25 cellular contexts compared by ENCODE assay signal in genomic region chr14:22105643-22106042, GRCh38.
A peak's percentile ranks its signal among the peaks of the same experiment; 100 is the strongest.
DNase-seq lines count a peak whose midpoint lies in the region; ATAC-seq and TF ChIP-seq lines count a peak whose summit lies in the region.
"Had no signal": no experiment of that assay in that cellular context is flagged by ENCODE, and none has a peak within 500 bp of the region (broad histone marks: within the 10 kb centered on the region; RNA-seq: fewer than 3 reads in every experiment).

No MANE protein-coding gene starts in this region.

- H3K9me3 Mint-ChIP-seq in activated CD8-positive, alpha-beta memory T cell treated with anti-CD3 and anti-CD28 coated beads, Interleukin-2, amount 10 ng/mL, durations not matched to agents 7 days and 5 days (ENCODE audit: low read depth) = no peaks in the 10 kb centered on the region
- no peaks in the 10 kb centered on the region for H3K9me3 Mint-ChIP-seq in CD8-positive, alpha-beta T cell
- no peaks in the 10 kb centered on the region for H3K9me3 Mint-ChIP-seq in activated CD8-positive, alpha-beta T cell treated with anti-CD3 and anti-CD28 coated beads for 36 hours
- no peaks in the 10 kb centered on the region for H3K9me3 Mint-ChIP-seq in effector memory CD8-positive, alpha-beta T cell
- H3K9me3 Mint-ChIP-seq: mesothelial cell of epicardium, naive B cell had no signal

- H3K36me3 ChIP-seq in CD8-positive, alpha-beta T cell (ENCODE audit: insufficient read depth, low read length) = no peaks in the 10 kb centered on the region
- no peaks in the 10 kb centered on the region for H3K36me3 ChIP-seq in upper lobe of left lung
- H3K36me3 ChIP-seq: prostate gland, sigmoid colon, thyroid gland had no signal

- peak overlapping the region; percentile 73 for H3K27ac Mint-ChIP-seq in activated CD8-positive, alpha-beta memory T cell treated with anti-CD3 and anti-CD28 coated beads, Interleukin-2, amount 10 ng/mL, durations not matched to agents 7 days and 5 days
- peak overlapping the region; percentile 72 for H3K27ac Mint-ChIP-seq in CD8-positive, alpha-beta T cell
- H3K27ac Mint-ChIP-seq in activated CD8-positive, alpha-beta T cell treated with anti-CD3 and anti-CD28 coated beads for 36 hours = peak overlapping the region; percentile 81
- no peak overlapping the region for H3K27ac Mint-ChIP-seq in effector memory CD8-positive, alpha-beta T cell
- H3K27ac Mint-ChIP-seq: B cell, mesothelial cell of epicardium, naive B cell had no signal

- POLR2A ChIA-PET in CD8-positive, alpha-beta T cell (lab: Charles Lee) = no interaction called here
- POLR2A ChIA-PET in activated CD8-positive, alpha-beta T cell treated with anti-CD3 and anti-CD28 coated beads for 36 hours (lab: Charles Lee) = interaction anchor here (1.4 to 1.5 kb wide), 2 partner anchors 401 to 425 kb away, joined by 3 to 4 read pairs; no protein-coding TSS in a partner anchor

- no peak for TF ChIP-seq CTCF in CD8-positive, alpha-beta T cell (IDR thresholded peaks at IDR 0.05)
- no peak for TF ChIP-seq CTCF in activated CD8-positive, alpha-beta T cell treated with anti-CD3 and anti-CD28 coated beads for 36 hours (IDR thresholded peaks at IDR 0.05)
- no peak for TF ChIP-seq CTCF in upper lobe of left lung (IDR thresholded peaks at IDR 0.05)

- no peaks in the 10 kb centered on the region for H3K27me3 Mint-ChIP-seq in activated CD8-positive, alpha-beta memory T cell treated with anti-CD3 and anti-CD28 coated beads, Interleukin-2, amount 10 ng/mL, durations not matched to agents 7 days and 5 days
- H3K27me3 Mint-ChIP-seq in CD8-positive, alpha-beta T cell (ENCODE audit: low read depth) = no peaks in the 10 kb centered on the region
- H3K27me3 Mint-ChIP-seq in activated CD8-positive, alpha-beta T cell treated with anti-CD3 and anti-CD28 coated beads for 36 hours = no peaks in the 10 kb centered on the region
- H3K27me3 Mint-ChIP-seq in effector memory CD8-positive, alpha-beta T cell = no peaks in the 10 kb centered on the region

- no peaks in the 10 kb centered on the region for H3K9me3 ChIP-seq in CD8-positive, alpha-beta T cell (ENCODE audit: low read length)
- H3K9me3 ChIP-seq in upper lobe of left lung = no peaks in the 10 kb centered on the region
- H3K9me3 ChIP-seq: prostate gland, sigmoid colon, thyroid gland had no signal

- H3K27me3 ChIP-seq in CD8-positive, alpha-beta T cell (ENCODE audit: insufficient read depth, low read length) = no peaks in the 10 kb centered on the region
- H3K27me3 ChIP-seq in upper lobe of left lung = no peaks in the 10 kb centered on the region
- H3K27me3 ChIP-seq: sigmoid colon, thyroid gland had no signal

- WGBS in upper lobe of left lung, 2 donors = 63 to 66% methylated on average over 4 of the region's 4 CpGs

- H3K27ac ChIP-seq in CD8-positive, alpha-beta T cell (ENCODE audit: low read depth, low read length) = no peak overlapping the region
- no peak overlapping the region for H3K27ac ChIP-seq in upper lobe of left lung
- H3K27ac ChIP-seq: PC-9, prostate gland, sigmoid colon, thyroid gland had no signal

- no peaks in the 10 kb centered on the region for H3K36me3 Mint-ChIP-seq in activated CD8-positive, alpha-beta memory T cell treated with anti-CD3 and anti-CD28 coated beads, Interleukin-2, amount 10 ng/mL, durations not matched to agents 7 days and 5 days
- no peaks in the 10 kb centered on the region for H3K36me3 Mint-ChIP-seq in CD8-positive, alpha-beta T cell
- H3K36me3 Mint-ChIP-seq in activated CD8-positive, alpha-beta T cell treated with anti-CD3 and anti-CD28 coated beads for 36 hours (ENCODE audit: low read depth) = no peaks in the 10 kb centered on the region
- H3K36me3 Mint-ChIP-seq in effector memory CD8-positive, alpha-beta T cell (ENCODE audit: insufficient read depth) = no peaks in the 10 kb centered on the region
- H3K36me3 Mint-ChIP-seq: mesothelial cell of epicardium, naive B cell had no signal

- ATAC-seq in activated CD8-positive, alpha-beta memory T cell treated with anti-CD3 and anti-CD28 coated beads, Interleukin-2, amount 10 ng/mL, durations not matched to agents 7 days and 5 days = no peak
- ATAC-seq in CD8-positive, alpha-beta T cell = peak; percentile 47
- ATAC-seq in activated CD8-positive, alpha-beta T cell treated with anti-CD3 and anti-CD28 coated beads for 36 hours = peak; percentile 45
- ATAC-seq in effector memory CD8-positive, alpha-beta T cell (replicated peaks) = no peak
- no peak for ATAC-seq in HG03280 (IDR thresholded peaks at IDR 0.05; ENCODE audit: unreplicated experiment)
- no peak for ATAC-seq in left ventricle myocardium superior
- no peak for ATAC-seq in upper lobe of left lung (ENCODE audit: low FRiP score in 2 of 2)

- no peak for TF ChIP-seq POLR2A in upper lobe of left lung (IDR thresholded peaks at IDR 0.05)

- no peak for TF ChIP-seq EP300 in upper lobe of left lung (IDR thresholded peaks at IDR 0.05)

- H3K4me1 Mint-ChIP-seq in activated CD8-positive, alpha-beta memory T cell treated with anti-CD3 and anti-CD28 coated beads, Interleukin-2, amount 10 ng/mL, durations not matched to agents 7 days and 5 days = peaks cover 11% of the 10 kb centered on the region
- peaks cover 29% of the 10 kb centered on the region for H3K4me1 Mint-ChIP-seq in CD8-positive, alpha-beta T cell (ENCODE audit: low read depth)
- peaks cover 25% of the 10 kb centered on the region for H3K4me1 Mint-ChIP-seq in activated CD8-positive, alpha-beta T cell treated with anti-CD3 and anti-CD28 coated beads for 36 hours (ENCODE audit: low read depth)
- H3K4me1 Mint-ChIP-seq in effector memory CD8-positive, alpha-beta T cell (ENCODE audit: low read depth in 2 of 2) = no peaks in the 10 kb centered on the region
- H3K4me1 Mint-ChIP-seq: B cell, mesothelial cell of epicardium, naive B cell had no signal

- no peak overlapping the region for H3K4me3 ChIP-seq in CD8-positive, alpha-beta T cell (ENCODE audit: low read depth, low read length)
- H3K4me3 ChIP-seq in upper lobe of left lung = no peak overlapping the region
- H3K4me3 ChIP-seq: PC-9, prostate gland, sigmoid colon, thyroid gland had no signal

- peak overlapping the region; percentile 62 for H3K4me3 Mint-ChIP-seq in activated CD8-positive, alpha-beta memory T cell treated with anti-CD3 and anti-CD28 coated beads, Interleukin-2, amount 10 ng/mL, durations not matched to agents 7 days and 5 days
- peak overlapping the region; percentile 69 for H3K4me3 Mint-ChIP-seq in CD8-positive, alpha-beta T cell
- H3K4me3 Mint-ChIP-seq in activated CD8-positive, alpha-beta T cell treated with anti-CD3 and anti-CD28 coated beads for 36 hours = peak overlapping the region; percentile 69
- H3K4me3 Mint-ChIP-seq in effector memory CD8-positive, alpha-beta T cell = peak overlapping the region; percentile 23 to 29
- H3K4me3 Mint-ChIP-seq: B cell, mesothelial cell of epicardium, naive B cell had no signal

- no peak for DNase-seq in activated CD8-positive, alpha-beta memory T cell treated with anti-CD3 and anti-CD28 coated beads, Interleukin-2, amount 10 ng/mL, durations not matched to agents 7 days and 5 days
- DNase-seq in activated CD8-positive, alpha-beta memory T cell treated with anti-CD3 and anti-CD28 coated beads, Interleukin-2, amount 50 U/mL, for 48 hours = no peak
- DNase-seq in CD8-positive, alpha-beta T cell = no peak
- no peak for DNase-seq in activated CD8-positive, alpha-beta T cell treated with anti-CD3 and anti-CD28 coated beads for 36 hours
- DNase-seq in effector memory CD8-positive, alpha-beta T cell = no peak
- DNase-seq in left ventricle myocardium superior (no peak), upper lobe of left lung (no peak)
- DNase-seq: amniotic stem cell; COR-L47; effector CD4-positive, alpha-beta T cell; naive B cell; NCI-H1105; NCI-H1930; NCI-H524 treated with DMSO at 0.1 percent for 48 hours; nucleus accumbens; PC-9; Right ventricle myocardium superior; sigmoid colon; stimulated activated CD4-positive, alpha-beta T cell treated with anti-CD3 and anti-CD28 coated beads, Interleukin-4, amount 100 ng/mL, for 4 hours; stimulated activated naive CD4-positive, alpha-beta T cell; thyroid gland had no signal

- H3K4me1 ChIP-seq in CD8-positive, alpha-beta T cell (ENCODE audit: insufficient read depth, low read length) = peaks cover 4% of the 10 kb centered on the region
- no peaks in the 10 kb centered on the region for H3K4me1 ChIP-seq in upper lobe of left lung
- H3K4me1 ChIP-seq: prostate gland, sigmoid colon, thyroid gland had no signal

- CTCF ChIA-PET in activated CD8-positive, alpha-beta memory T cell treated with anti-CD3 and anti-CD28 coated beads, Interleukin-2, amount 10 ng/mL, durations not matched to agents 7 days and 5 days (lab: Charles Lee) = interaction anchor here (1.3 to 1.6 kb wide), 2 partner anchors 59 to 104 kb away, joined by 3 to 4 read pairs; no protein-coding TSS in a partner anchor
- CTCF ChIA-PET in CD8-positive, alpha-beta T cell (lab: Charles Lee) = interaction anchor here (1.0 to 1.5 kb wide), 3 partner anchors 9 to 547 kb away, joined by 3 to 5 read pairs (median 4); no protein-coding TSS in a partner anchor
- CTCF ChIA-PET in activated CD8-positive, alpha-beta T cell treated with anti-CD3 and anti-CD28 coated beads for 36 hours (lab: Charles Lee) = interaction anchor here (1.5 to 2.0 kb wide), 3 partner anchors 32 to 465 kb away, joined by 3 to 5 read pairs (median 4); no protein-coding TSS in a partner anchor

- intact Hi-C loops in CD8-positive, alpha-beta T cell (cut with DNase I, micrococcal nuclease) = loop anchor here in 1 of 2 experiments (10.0 kb wide), 1 partner anchor 191 kb away; no protein-coding TSS in a partner anchor
- intact Hi-C loops in activated CD8-positive, alpha-beta T cell treated with anti-CD3 and anti-CD28 coated beads for 36 hours (cut with micrococcal nuclease) = no loop called here
- intact Hi-C loops in left ventricle myocardium superior (cut with micrococcal nuclease) = no loop called here

Comparison
In these comparisons a context has a peak if more than half of its experiments do, and no peak if none do; other contexts are left out.
1. ATAC-seq: peak in CD8-positive, alpha-beta T cell (single experiment) and activated CD8-positive, alpha-beta T cell treated with anti-CD3 and anti-CD28 coated beads for 36 hours (single experiment); none in activated CD8-positive, alpha-beta memory T cell treated with anti-CD3 and anti-CD28 coated beads, Interleukin-2, amount 10 ng/mL, durations not matched to agents 7 days and 5 days (single experiment), effector memory CD8-positive, alpha-beta T cell (single experiment), HG03280 (single experiment), left ventricle myocardium superior (single experiment) and upper lobe of left lung (0 of 2).
2. H3K27ac Mint-ChIP-seq: peak in activated CD8-positive, alpha-beta memory T cell treated with anti-CD3 and anti-CD28 coated beads, Interleukin-2, amount 10 ng/mL, durations not matched to agents 7 days and 5 days (single experiment), CD8-positive, alpha-beta T cell (single experiment) and activated CD8-positive, alpha-beta T cell treated with anti-CD3 and anti-CD28 coated beads for 36 hours (single experiment); none in effector memory CD8-positive, alpha-beta T cell (0 of 2).
3. Peak in every context shown above with its lines, with median percentiles within 50 percentile points of each other: H3K4me3 Mint-ChIP-seq.